ENCODE assay signal across 8 cellular contexts in genomic region chr11:88174627-88175003, GRCh38. TPM values are rescaled to one million over a fixed set of nuclear protein-coding genes. Genes with fewer than 3 reads are reported as not detected.
DNase-seq lines count a peak whose midpoint lies in the region; ATAC-seq, FAIRE-seq and TF ChIP-seq lines count a peak whose summit lies in the region.

No MANE protein-coding gene starts in this region.

- H3K4me3 ChIP-seq in rectal smooth muscle tissue (ENCODE audit: low read length): peak overlapping the region; percentile 79

- no peak overlapping the region for H4K5ac ChIP-seq in H9 (ENCODE audit: insufficient read length, low read depth, low read length)

- H2AFZ ChIP-seq in H9 (ENCODE audit: low read length): peak overlapping the region; percentile 24

- TF ChIP-seq POLR2A in GM12891 (IDR thresholded peaks at IDR 0.05; ENCODE audit: low read depth, low read length): no peak

- intact Hi-C loops in left ventricle myocardium superior (cut with micrococcal nuclease): no loop called here

- peak overlapping the region; percentile 90 for H3K14ac ChIP-seq in H9 (ENCODE audit: insufficient read depth, low read length)

- no peaks in the 10 kb centered on the region for H3K36me3 ChIP-seq in rectal smooth muscle tissue (ENCODE audit: control insufficient read depth, insufficient read depth, low read length)

- no peak for TF ChIP-seq CTCF in H9 (conservative IDR thresholded peaks at IDR 0.05)

- H3K4me1 ChIP-seq in H9 (ENCODE audit: insufficient read depth, low read length): peaks cover 2% of the 10 kb centered on the region; the same call in 1 of the 2 replicates
- peaks cover 4% of the 10 kb centered on the region for H3K4me1 ChIP-seq in rectal smooth muscle tissue (ENCODE audit: control insufficient read depth, insufficient read depth, low read length)

- WGBS in H9 (ENCODE audit: extremely low coverage, insufficient read length, low lambda C conversion rate): no CpG with 5 or more reads among the region's 12 CpGs

- H2BK20ac ChIP-seq in H9 (ENCODE audit: low read depth, low read length, poor library complexity, severe bottlenecking): peak overlapping the region; percentile 83

- H3K4ac ChIP-seq in H9 (ENCODE audit: low read depth, low read length): no peak overlapping the region

- no peak overlapping the region for H2BK12ac ChIP-seq in H9 (ENCODE audit: insufficient read length, low read depth, low read length)

- H3K27ac ChIP-seq in H9 (ENCODE audit: insufficient read length, low read depth, low read length) (no peak overlapping the region), rectal smooth muscle tissue (ENCODE audit: low read depth, low read length) (peak overlapping the region; percentile 10)

- peak; percentile 60 for FAIRE-seq in GM12891 (lab: Jason Lieb, UNC)

- 0 out of 7 replicates have a peak, but pooled peaks cover 0 to 2% (median 0%) of the 10 kb centered on the region in 3 experiments for H3K36me3 Mint-ChIP-seq in H9 (ENCODE audit: insufficient read depth in 1 of 3, low read depth in 3 of 3)
- H3K36me3 Mint-ChIP-seq in activated naive CD8-positive, alpha-beta T cell treated with anti-CD3 and anti-CD28 coated beads, Interleukin-2, amount 50 U/mL, for 24 hours (ENCODE audit: low read depth): no peaks in the 10 kb centered on the region

- no peak overlapping the region for H3K23ac ChIP-seq in H9 (ENCODE audit: insufficient read length, low read depth, low read length)

- H4K8ac ChIP-seq in H9 (replicated peaks; ENCODE audit: insufficient read length, low read depth, low read length): no peak overlapping the region

- H3K79me1 ChIP-seq in H9 (ENCODE audit: insufficient read depth, low read depth, low read length, poor library complexity, severe bottlenecking): no peaks in the 10 kb centered on the region

- ATAC-seq in activated naive CD8-positive, alpha-beta T cell treated with anti-CD3 and anti-CD28 coated beads, Interleukin-2, amount 50 U/mL, for 24 hours: peak; percentile 70
- ATAC-seq in left ventricle myocardium superior: peak; percentile 85

- H3K4me3 Mint-ChIP-seq in H9: peak overlapping the region; percentile 81 to 83
- H3K4me3 Mint-ChIP-seq in activated naive CD8-positive, alpha-beta T cell treated with anti-CD3 and anti-CD28 coated beads, Interleukin-2, amount 50 U/mL, for 24 hours: peak overlapping the region; percentile 80

- H3K27ac Mint-ChIP-seq in H9: peak overlapping the region in 1 of 3 experiments; percentile 37; a peak in 1 of 7 replicates
- peak overlapping the region; percentile 91 for H3K27ac Mint-ChIP-seq in activated naive CD8-positive, alpha-beta T cell treated with anti-CD3 and anti-CD28 coated beads, Interleukin-2, amount 50 U/mL, for 24 hours

- no peak overlapping the region for H3K9ac ChIP-seq in H9 (ENCODE audit: extremely low read depth, insufficient read length, low read length)
- H3K9ac ChIP-seq in rectal smooth muscle tissue (ENCODE audit: low read length): peak overlapping the region; percentile 38

- peaks cover 25 to 27% of the 10 kb centered on the region in 2 experiments for H3K4me1 Mint-ChIP-seq in H9
- H3K4me1 Mint-ChIP-seq in activated naive CD8-positive, alpha-beta T cell treated with anti-CD3 and anti-CD28 coated beads, Interleukin-2, amount 50 U/mL, for 24 hours: peaks cover 53% of the 10 kb centered on the region

- H3K56ac ChIP-seq in H9 (ENCODE audit: insufficient read length, low read depth, low read length): no peak overlapping the region

- DNase-seq in GM12891 (ENCODE audit: insufficient read length, low spot score) (no peak), H9 (peak; percentile 41), NCI-H69 (lab: John Stamatoyannopoulos, UW) (peak; percentile 93), left ventricle myocardium superior (peak; percentile 63), cerebellar cortex (ENCODE audit: low spot score) (no peak), germinal center (ENCODE audit: low spot score) (no peak)
- peak; percentile 72 for DNase-seq in activated naive CD8-positive, alpha-beta T cell treated with anti-CD3 and anti-CD28 coated beads, Interleukin-2, amount 50 U/mL, for 24 hours

- no peak overlapping the region for H2BK120ac ChIP-seq in H9 (ENCODE audit: low read depth, low read length, poor library complexity, severe bottlenecking)

- peaks cover 3% of the 10 kb centered on the region for H3K27me3 Mint-ChIP-seq in H9 (ENCODE audit: low read depth)
- peaks cover 12% of the 10 kb centered on the region for H3K27me3 Mint-ChIP-seq in activated naive CD8-positive, alpha-beta T cell treated with anti-CD3 and anti-CD28 coated beads, Interleukin-2, amount 50 U/mL, for 24 hours

- H3K9me3 Mint-ChIP-seq in H9: no peaks in the 10 kb centered on the region
- no peaks in the 10 kb centered on the region for H3K9me3 Mint-ChIP-seq in activated naive CD8-positive, alpha-beta T cell treated with anti-CD3 and anti-CD28 coated beads, Interleukin-2, amount 50 U/mL, for 24 hours

- no peak overlapping the region for H2AK5ac ChIP-seq in H9 (ENCODE audit: insufficient read length, low read length)

- peak overlapping the region; percentile 86 for H3K4me2 ChIP-seq in H9 (ENCODE audit: insufficient read depth, insufficient read length, low read length)

- H3K9me3 ChIP-seq in H9 (ENCODE audit: control insufficient read depth, low read depth, low read length): no peaks in the 10 kb centered on the region

- H2BK15ac ChIP-seq in H9 (ENCODE audit: low read depth, low read length): no peak overlapping the region

- peaks cover 13% of the 10 kb centered on the region for H3K23me2 ChIP-seq in H9 (ENCODE audit: insufficient read length, low read depth, low read length, poor library complexity, severe bottlenecking)

- no peak overlapping the region for H4K91ac ChIP-seq in H9 (ENCODE audit: insufficient read length, low read depth, low read length)

- no peaks in the 10 kb centered on the region for H3K79me2 ChIP-seq in H9 (ENCODE audit: insufficient read depth, low read length)

- H4K20me1 ChIP-seq in H9 (ENCODE audit: control insufficient read depth, insufficient read depth, insufficient read length): no peaks in the 10 kb centered on the region

- no peaks in the 10 kb centered on the region for H3K27me3 ChIP-seq in H9 (ENCODE audit: insufficient read depth, low read length)
- no peaks in the 10 kb centered on the region for H3K27me3 ChIP-seq in rectal smooth muscle tissue (ENCODE audit: control insufficient read depth, insufficient read depth, low read length)

- H2BK5ac ChIP-seq in H9 (ENCODE audit: insufficient read length, low read length): no peak overlapping the region

- no peak overlapping the region for H3T11ph ChIP-seq in H9 (ENCODE audit: low read length)

- peak overlapping the region; percentile 45 for H3K18ac ChIP-seq in H9 (ENCODE audit: insufficient read length, low read depth, low read length)

TF ChIP-seq in GM12891, 5 proteins besides CTCF, POLR2A, EP300 and RAD21:
- TF ChIP-seq PAX5 (IDR thresholded peaks at IDR 0.05; ENCODE audit: insufficient read depth, low read length, severe bottlenecking) (no peak), SPI1 (IDR thresholded peaks at IDR 0.05; ENCODE audit: low read depth, low read length) (no peak)

RNA-seq across cellular contexts. Expression of gene RAB38, which starts 0.6 kb away (rescaled TPM):
- polyA plus RNA-seq in GM12891 (2012; ENCODE audit: low read depth, missing spikeins): 5.4 TPM
- total RNA-seq in H9 (2021) (18.7 and 19.3 TPM in 2 replicates), left ventricle myocardium superior (0.94 TPM)

Comparison
In these comparisons a context has a peak if more than half of its experiments do, and no peak if none do; other contexts are left out.
1. DNase-seq: peak in H9 (single experiment), NCI-H69 (single experiment), activated naive CD8-positive, alpha-beta T cell treated with anti-CD3 and anti-CD28 coated beads, Interleukin-2, amount 50 U/mL, for 24 hours (single experiment) and left ventricle myocardium superior (single experiment); none in GM12891 (single experiment), cerebellar cortex (single experiment) and germinal center (single experiment).
2. RNA of gene RAB38, which starts 0.6 kb away (total RNA-seq): 18.7 to 19.3 TPM in H9; 0.94 TPM in left ventricle myocardium superior (single experiment); every median in the first group is over 10 times any median in the second.